2 cellular contexts compared by ENCODE assay signal in the genomic region with DNA sequence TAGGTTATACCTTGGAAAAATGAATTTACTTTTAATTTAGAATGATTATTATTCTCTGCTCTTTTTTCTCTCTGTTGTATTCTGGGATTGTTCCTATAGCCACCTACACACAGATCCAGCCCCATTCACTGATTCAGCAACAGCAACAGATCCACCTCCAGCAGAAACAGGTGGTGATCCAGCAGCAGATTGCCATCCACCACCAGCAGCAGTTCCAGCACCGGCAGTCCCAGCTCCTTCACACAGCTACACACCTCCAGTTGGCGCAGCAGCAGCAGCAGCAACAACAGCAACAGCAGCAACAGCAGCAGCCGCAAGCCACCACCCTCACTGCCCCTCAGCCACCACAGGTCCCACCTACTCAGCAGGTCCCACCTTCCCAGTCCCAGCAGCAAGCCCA. TPM values are rescaled to one million over a fixed set of nuclear protein-coding genes. Genes with fewer than 3 reads are reported as not detected.
"Had no signal": no experiment of that assay in that cellular context is flagged by ENCODE, and none has a peak within 500 bp of the region (broad histone marks: within the 10 kb centered on the region; RNA-seq: fewer than 3 reads in every experiment).

No MANE protein-coding gene starts in this region.

RNA-seq across cellular contexts. Expression of a gene that starts 56.9 kb away (rescaled TPM):
- total RNA-seq: GM23248, HT-29 had no signal
